In the genomic region with DNA sequence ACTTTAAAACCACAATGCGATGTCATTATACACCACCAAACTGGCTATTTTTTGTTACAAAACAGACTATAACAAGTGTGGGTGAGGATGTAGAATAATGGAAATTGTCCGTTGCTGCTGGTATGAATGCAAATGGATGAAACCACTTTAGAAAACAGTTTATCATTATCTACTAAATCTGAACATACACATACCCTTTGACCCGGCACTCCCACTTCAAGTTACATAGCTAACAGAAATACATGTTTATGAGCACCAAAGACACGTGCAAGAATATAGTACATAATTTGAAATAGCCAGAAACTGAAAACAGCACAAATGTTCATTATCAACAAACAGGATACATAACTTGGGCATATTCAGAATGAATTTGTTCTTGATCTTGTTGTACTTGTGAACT, we compare ENCODE assay signal across 23 cellular contexts.
DNase-seq lines count a peak whose midpoint lies in the region; ATAC-seq, FAIRE-seq and TF ChIP-seq lines count a peak whose summit lies in the region.
"Had no signal": no experiment of that assay in that cellular context is flagged by ENCODE, and none has a peak within 500 bp of the region (broad histone marks: within the 10 kb centered on the region; RNA-seq: fewer than 3 reads in every experiment).

No MANE protein-coding gene starts in this region.

- H3K4me3 ChIP-seq in LNCaP clone FGC (ENCODE audit: low read depth, low read length), result no peak overlapping the region
- no peak overlapping the region for H3K4me3 ChIP-seq in mucosa of descending colon
- no peak overlapping the region for H3K4me3 ChIP-seq in ovary
- H3K4me3 ChIP-seq: BLaER1 treated with 17β-estradiol and CSF1 and Interleukin-3, amounts not matched to agents 10 nM and 100 nM had no signal

- peak; percentile 53 for FAIRE-seq in urothelium cell line (lab: Jason Lieb, UNC)
- FAIRE-seq: A204.1, D721Med, G401.6, GM12891, GM19239 had no signal

- H3K36me3 ChIP-seq in mucosa of descending colon (ENCODE audit: low read depth) (no peaks in the 10 kb centered on the region), ovary (no peaks in the 10 kb centered on the region)
- H3K36me3 ChIP-seq: BLaER1 treated with 17β-estradiol and CSF1 and Interleukin-3, amounts not matched to agents 10 nM and 100 nM had no signal

- TF ChIP-seq EP300 in ovary (IDR thresholded peaks at IDR 0.05), result no peak

- no peaks in the 10 kb centered on the region for H3K27me3 ChIP-seq in ovary
- H3K27me3 ChIP-seq: BLaER1 treated with 17β-estradiol and CSF1 and Interleukin-3, amounts not matched to agents 10 nM and 100 nM had no signal

- intact Hi-C loops in mucosa of descending colon (cut with DNase I, micrococcal nuclease), result no loop called here
- intact Hi-C loops in ovary (cut with DNase I), result no loop called here

- no peaks in the 10 kb centered on the region for H3K9me3 ChIP-seq in mucosa of descending colon
- H3K9me3 ChIP-seq in ovary, result no peaks in the 10 kb centered on the region
- H3K9me3 ChIP-seq: Caco-2 had no signal

- 79 to 83% (median 81%) methylated on average over 4 of the region's 4 CpGs for whole genome bisulfite sequencing in ovary, 3 donors

- TF ChIP-seq CTCF in LNCaP clone FGC (IDR thresholded peaks at IDR 0.05; ENCODE audit: control insufficient read depth, extremely low read depth, insufficient read depth) (no peak), mucosa of descending colon (IDR thresholded peaks at IDR 0.05) (no peak), ovary (IDR thresholded peaks at IDR 0.05) (no peak)

- DNase-seq in LNCaP clone FGC (ENCODE audit: low read depth) (peak; percentile 53), NCI-H526 treated with DMSO at 0.1 percent for 48 hours (lab: John Stamatoyannopoulos, UW) (peak; percentile 59), mucosa of descending colon (peak in 1 of 3 donors; percentile 25), urothelium cell line (ENCODE audit: low spot score) (no peak), T1000 (lab: John Stamatoyannopoulos, UW) (no peak), ovary (no peak), occipital lobe (lab: John Stamatoyannopoulos, UW) (no peak)
- DNase-seq: 8988T; AML-193; Caco-2; Calu3; CD4-positive, alpha-beta T cell; CD8-positive, alpha-beta T cell; DMS79 treated with DMSO at 0.1 percent for 48 hours; GF-D8 had no signal

- H3K4me1 ChIP-seq in mucosa of descending colon (ENCODE audit: low read depth), result no peaks in the 10 kb centered on the region
- no peaks in the 10 kb centered on the region for H3K4me1 ChIP-seq in ovary (ENCODE audit: insufficient read depth)
- H3K4me1 ChIP-seq: BLaER1 treated with 17β-estradiol and CSF1 and Interleukin-3, amounts not matched to agents 10 nM and 100 nM had no signal

- TF ChIP-seq POLR2A in ovary (IDR thresholded peaks at IDR 0.05), result no peak

- H3K27ac ChIP-seq in ovary, result no peak overlapping the region
- H3K27ac ChIP-seq: BLaER1 treated with 17β-estradiol and CSF1 and Interleukin-3, amounts not matched to agents 10 nM and 100 nM; C4-2B had no signal

- ATAC-seq in mucosa of descending colon, result peak; percentile 57
- ATAC-seq in HG02938 (IDR thresholded peaks at IDR 0.05; ENCODE audit: unreplicated experiment), result no peak
- ATAC-seq: CD8-positive, alpha-beta T cell had no signal

Comparison
In these comparisons a context has a peak if more than half of its experiments do, and no peak if none do; other contexts are left out.
1. DNase-seq: peak in LNCaP clone FGC (single experiment) and NCI-H526 treated with DMSO at 0.1 percent for 48 hours (single experiment); none in urothelium cell line (single experiment), T1000 (single experiment), ovary (0 of 5) and occipital lobe (single experiment).